31 cellular contexts compared by ENCODE assay signal in the genomic region with DNA sequence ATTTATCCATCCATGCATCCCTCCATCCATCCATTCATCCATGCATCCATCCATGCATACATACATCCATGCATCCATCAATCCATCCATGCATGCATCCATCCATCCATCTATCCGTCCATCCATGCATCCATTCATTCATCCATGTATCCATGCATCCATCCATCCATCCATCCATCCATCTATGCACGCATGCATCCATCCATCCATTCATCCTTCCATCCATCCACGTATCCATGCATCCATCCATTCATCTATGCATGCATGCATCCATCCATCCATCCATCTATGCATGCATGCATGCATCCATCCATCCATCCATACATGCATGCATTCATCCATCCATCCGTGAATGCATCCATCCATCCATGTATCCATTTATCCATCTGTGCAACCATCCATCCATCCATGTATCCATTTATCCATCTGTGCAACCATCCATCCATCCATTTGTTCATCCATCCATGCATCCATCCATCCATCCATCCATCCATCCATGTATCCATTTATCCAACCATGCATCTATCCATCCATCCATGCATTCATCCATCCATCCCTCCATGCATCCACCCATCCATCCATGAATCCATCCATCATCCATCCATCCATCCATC.
"Had no signal": no experiment of that assay in that cellular context is flagged by ENCODE, and none has a peak within 500 bp of the region (broad histone marks: within the 10 kb centered on the region; RNA-seq: fewer than 3 reads in every experiment).

No MANE protein-coding gene starts in this region.

- DNase-seq: activated B cell treated with CpG ODN at 0.5 μM for 24 hours; activated CD4-positive, alpha-beta memory T cell treated with anti-CD3 and anti-CD28 coated beads for 36 hours; activated CD4-positive, alpha-beta T cell treated with anti-CD3 and anti-CD28 coated beads for 4 hours; activated CD4-positive, alpha-beta T cell treated with anti-CD3 and anti-CD28 coated beads, Interleukin-2, amount 10 ng/mL, durations not matched to agents 24 days and 14 days; activated CD4-positive, alpha-beta T cell treated with anti-CD3 and anti-CD28 coated beads, Interleukin-2, amount 50 U/mL, for 1 hour; activated CD4-positive, alpha-beta T cell treated with anti-CD3 and anti-CD28 coated beads, Interleukin-2, amount 50 U/mL, for 4 hours; activated CD4-positive, CD25-positive, alpha-beta regulatory T cell treated with anti-CD3 and anti-CD28 coated beads, Interleukin-2, amount 50 U/mL, for 72 hours; activated CD8-positive, alpha-beta memory T cell treated with anti-CD3 and anti-CD28 coated beads, Interleukin-2, amount 10 ng/mL, durations not matched to agents 7 days and 5 days; activated CD8-positive, alpha-beta memory T cell treated with anti-CD3 and anti-CD28 coated beads, Interleukin-2, amount 50 U/mL, for 48 hours; activated CD8-positive, alpha-beta T cell treated with anti-CD3 and anti-CD28 coated beads for 36 hours; activated effector memory CD4-positive, alpha-beta T cell treated with Interleukin-2 at 50 U/mL for 16 hours; activated gamma-delta T cell; activated naive CD4-positive, alpha-beta T cell treated with anti-CD3 and anti-CD28 coated beads for 36 hours; activated naive CD4-positive, alpha-beta T cell treated with anti-CD3 and anti-CD28 coated beads, Interleukin-2, amount 50 U/mL, for 16 hours; activated naive CD8-positive, alpha-beta T cell treated with anti-CD3 and anti-CD28 coated beads for 36 hours; activated T-cell treated with anti-CD3 and anti-CD28 coated beads, Interleukin-2, amount 50 U/mL, for 24 hours; activated T-cell treated with anti-CD3 and anti-CD28 coated beads, Interleukin-2, amount 50 U/mL, for 48 hours; adrenal gland; amniotic stem cell; aorta; body of pancreas; brain microvascular endothelial cell; central memory CD4-positive, alpha-beta T cell; T-helper 1 cell; T-helper 2 cell; T-helper 9 cell had no signal

- ATAC-seq: activated CD8-positive, alpha-beta memory T cell treated with anti-CD3 and anti-CD28 coated beads, Interleukin-2, amount 10 ng/mL, durations not matched to agents 7 days and 5 days; activated CD8-positive, alpha-beta T cell treated with anti-CD3 and anti-CD28 coated beads for 36 hours; activated naive CD4-positive, alpha-beta T cell treated with anti-CD3 and anti-CD28 coated beads, Interleukin-2, amount 50 U/mL, for 72 hours; body of pancreas had no signal

- H3K27ac ChIP-seq: adrenal gland, body of pancreas, brain microvascular endothelial cell, breast epithelium, VCaP had no signal

- H3K36me3 ChIP-seq: adrenal gland, brain microvascular endothelial cell, breast epithelium had no signal

- H3K9me3 ChIP-seq: adrenal gland, body of pancreas had no signal

- FAIRE-seq: astrocyte, TTC549 had no signal

- H3K4me3 ChIP-seq: adrenal gland, body of pancreas, breast epithelium had no signal

- H3K27me3 ChIP-seq: adrenal gland, body of pancreas, breast epithelium had no signal
